In genomic region chr21:39224930-39225329, GRCh38 we compare ENCODE assay signal across 20 cellular contexts.
"Had no signal": no experiment of that assay in that cellular context is flagged by ENCODE, and none has a peak within 500 bp of the region (broad histone marks: within the 10 kb centered on the region; RNA-seq: fewer than 3 reads in every experiment).

No MANE protein-coding gene starts in this region.

- H3K4me3 Mint-ChIP-seq: effector memory CD8-positive, alpha-beta T cell; naive thymus-derived CD4-positive, alpha-beta T cell; neural crest cell had no signal

- H3K9me3 ChIP-seq: ovary, right atrium auricular region, sigmoid colon, suprapubic skin, tibial artery, upper lobe of left lung, uterus had no signal

- H3K36me3 ChIP-seq: ovary, uterus had no signal

- ATAC-seq: effector memory CD8-positive, alpha-beta T cell; foreskin keratinocyte; left colon; left ventricle myocardium superior; naive thymus-derived CD4-positive, alpha-beta T cell; stimulated activated naive CD8-positive, alpha-beta T cell treated with anti-CD3 and anti-CD28 coated beads, Interleukin-15, Interleukin-2, amounts not matched to agents 100 U/mL and 50 U/mL, for 24 hours had no signal

- H3K4me3 ChIP-seq: hepatocyte, lung, ovary, right atrium auricular region, sigmoid colon, skin epidermis, suprapubic skin, tibial artery, upper lobe of left lung, uterus had no signal

- H3K27me3 ChIP-seq: foreskin keratinocyte, hepatocyte, ovary, right atrium auricular region, sigmoid colon, suprapubic skin, tibial artery, upper lobe of left lung, uterus had no signal

- H3K27ac ChIP-seq: foreskin keratinocyte, hepatocyte, ovary, right atrium auricular region, sigmoid colon, skin epidermis, suprapubic skin, tibial artery, upper lobe of left lung, uterus had no signal

- DNase-seq: effector memory CD8-positive, alpha-beta T cell; foreskin keratinocyte; head of caudate nucleus; left colon; left ventricle myocardium superior; naive thymus-derived CD4-positive, alpha-beta T cell; ovary; sigmoid colon; stimulated activated CD4-positive, alpha-beta T cell treated with anti-CD3 and anti-CD28 coated beads, Interleukin-2, amount 100 ng/mL, for 24 hours; stimulated activated CD4-positive, alpha-beta T cell treated with anti-CD3 and anti-CD28 coated beads, Interleukin-4, amount 100 ng/mL, for 4 hours; stimulated activated naive CD8-positive, alpha-beta T cell treated with anti-CD3 and anti-CD28 coated beads, Interleukin-15, Interleukin-2, amounts not matched to agents 100 U/mL and 50 U/mL, for 24 hours; tibial artery; upper lobe of left lung; uterus had no signal

- H3K9me3 Mint-ChIP-seq: effector memory CD8-positive, alpha-beta T cell; naive thymus-derived CD4-positive, alpha-beta T cell; neural crest cell had no signal

- H3K27me3 Mint-ChIP-seq: effector memory CD8-positive, alpha-beta T cell; naive thymus-derived CD4-positive, alpha-beta T cell had no signal

- H3K4me1 ChIP-seq: foreskin keratinocyte, sigmoid colon, suprapubic skin, tibial artery, uterus had no signal
